8 cellular contexts compared by ENCODE assay signal in the genomic region with DNA sequence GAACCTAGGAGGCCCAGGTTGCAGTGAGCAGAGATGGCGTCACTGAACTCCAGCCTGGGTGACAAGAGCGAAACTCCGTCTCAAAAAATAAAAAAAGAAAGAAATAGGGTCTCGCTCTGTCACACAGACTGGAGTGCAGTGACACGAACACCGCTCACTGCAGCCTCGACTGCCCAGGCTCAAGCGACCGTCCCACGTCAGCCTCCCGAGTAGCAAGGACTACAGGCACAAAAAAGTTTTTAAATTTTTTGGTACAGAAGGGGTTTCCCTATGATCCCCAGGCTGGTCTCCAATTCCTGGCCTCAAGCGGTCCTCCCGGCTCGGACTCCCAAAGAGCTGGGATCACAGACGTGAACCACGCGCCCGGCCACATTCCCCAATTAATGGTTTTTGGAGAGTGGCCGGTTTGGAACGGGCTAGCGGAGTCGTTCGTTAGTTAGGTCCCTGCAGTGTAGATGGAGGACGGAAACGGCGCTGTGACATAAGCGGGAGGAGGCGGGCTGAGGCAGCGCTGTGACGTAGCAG. TPM values are rescaled to one million over a fixed set of nuclear protein-coding genes. Genes with fewer than 3 reads are reported as not detected.
DNase-seq lines count a peak whose midpoint lies in the region; ATAC-seq and TF ChIP-seq lines count a peak whose summit lies in the region.

No MANE protein-coding gene starts in this region.

- no peak for ATAC-seq in left lobe of liver

- H3K79me2 ChIP-seq in SK-N-SH (ENCODE audit: insufficient read depth) (peaks cover 43% of the 10 kb centered on the region), fibroblast of lung (ENCODE audit: control insufficient read depth, insufficient read depth, low read length) (peaks cover 43% of the 10 kb centered on the region)

- POLR2A ChIA-PET in SK-N-SH (lab: Yijun Ruan, JAX) = no interaction called here

- H4K20me1 ChIP-seq in SK-N-SH (ENCODE audit: insufficient read depth) (peaks cover 37% of the 10 kb centered on the region), fibroblast of lung (ENCODE audit: control insufficient read depth, extremely low read depth, insufficient read depth, low read length) (no peaks in the 10 kb centered on the region)

- H3K4me3 ChIP-seq in GM12864 (ENCODE audit: low read depth, low read length) (peak overlapping the region; percentile 90), SK-N-SH (ENCODE audit: low read depth in 2 of 2, low read length in 1 of 2) (peak overlapping the region; percentile 87 to 99), fibroblast of lung (replicated peaks in 1 of 4; ENCODE audit: control extremely low read depth in 1 of 4, insufficient read depth in 1 of 4, low read depth in 3 of 4, low read length in 4 of 4) (peak overlapping the region; percentile 40 to 95 (median 66)), rectal smooth muscle tissue (ENCODE audit: low read length) (peak overlapping the region; percentile 80)

- DNase-seq in GM12864 (ENCODE audit: low read depth) (no peak), SK-N-SH (no peak), fibroblast of lung (ENCODE audit: low read depth in 2 of 2) (no peak), HuH-7.5 (ENCODE audit: low spot score) (no peak), NCI-H1417 treated with DMSO at 0.1 percent for 48 hours (lab: John Stamatoyannopoulos, UW) (no peak), left lobe of liver (ENCODE audit: low spot score) (no peak), AG08395 (ENCODE audit: low spot score) (no peak)

- TF ChIP-seq RAD21 in SK-N-SH (IDR thresholded peaks at IDR 0.05; ENCODE audit: low read length) = no peak

- peak overlapping the region; percentile 87 for H2AFZ ChIP-seq in SK-N-SH (ENCODE audit: low read depth)
- H2AFZ ChIP-seq in fibroblast of lung (ENCODE audit: low read length) = peak overlapping the region; percentile 56

- H3K9me3 ChIP-seq in SK-N-SH (no peaks in the 10 kb centered on the region), fibroblast of lung (ENCODE audit: control insufficient read depth, insufficient read depth, low read depth, low read length) (no peaks in the 10 kb centered on the region)

- TF ChIP-seq CTCF in GM12864 (IDR thresholded peaks at IDR 0.05; ENCODE audit: low read depth, low read length, missing control alignments) (no peak), SK-N-SH (IDR thresholded peaks at IDR 0.05) (no peak), fibroblast of lung (conservative IDR thresholded peaks at IDR 0.05 in 1 of 2, IDR thresholded peaks at IDR 0.05 in 1 of 2; ENCODE audit: low read depth in 1 of 2, low read length in 2 of 2) (no peak)

- no peaks in the 10 kb centered on the region for H3F3A ChIP-seq in SK-N-SH (replicated peaks; ENCODE audit: insufficient read depth)

- H3K9ac ChIP-seq in SK-N-SH (peak overlapping the region; percentile 62; the same call in 1 of the 2 replicates), fibroblast of lung (ENCODE audit: insufficient read depth, low read length) (peak overlapping the region; percentile 5), rectal smooth muscle tissue (ENCODE audit: low read length) (peak overlapping the region; percentile 36)

- peaks cover 30% of the 10 kb centered on the region; the same call in 1 of the 2 replicates for H3K27me3 ChIP-seq in SK-N-SH (ENCODE audit: insufficient read depth)
- H3K27me3 ChIP-seq in fibroblast of lung (ENCODE audit: control insufficient read depth, insufficient read depth, low read length) = peaks cover 12% of the 10 kb centered on the region
- H3K27me3 ChIP-seq in rectal smooth muscle tissue (ENCODE audit: control insufficient read depth, insufficient read depth, low read length) = no peaks in the 10 kb centered on the region

- H3K9me2 ChIP-seq in SK-N-SH = no peaks in the 10 kb centered on the region

- CTCF ChIA-PET in SK-N-SH (lab: Yijun Ruan, JAX) = interaction anchor here (1.9 to 4.5 kb wide), 2 partner anchors 9 to 27 kb away, joined by 10 to 22 read pairs; partner anchors contain the start of gene IBA57

- H3K4me2 ChIP-seq in SK-N-SH = peak overlapping the region; percentile 79
- H3K4me2 ChIP-seq in fibroblast of lung (ENCODE audit: extremely low read depth, insufficient read depth, low read length) = peak overlapping the region; percentile 80

- H3K4me1 ChIP-seq in SK-N-SH (ENCODE audit: control insufficient read depth in 1 of 2, insufficient read depth in 2 of 2, low read depth in 1 of 2, low read length in 1 of 2) = peaks cover 23% of the 10 kb centered on the region in 2 experiments; a peak in 2 of 4 replicates
- peaks cover 13% of the 10 kb centered on the region for H3K4me1 ChIP-seq in fibroblast of lung (ENCODE audit: control insufficient read depth, extremely low read depth, insufficient read depth, low read length)
- peaks cover 17% of the 10 kb centered on the region for H3K4me1 ChIP-seq in rectal smooth muscle tissue (ENCODE audit: control insufficient read depth, insufficient read depth, low read length)

- no peak for TF ChIP-seq EP300 in SK-N-SH (IDR thresholded peaks at IDR 0.05; ENCODE audit: borderline replicate concordance in 1 of 2, low read depth in 1 of 2, low read length in 1 of 2)

- 10% methylated on average over 27 of the region's 30 CpGs for WGBS in SK-N-SH (ENCODE audit: low lambda C conversion rate)

- peak overlapping the region; percentile 26 to 76 for H3K27ac ChIP-seq in SK-N-SH (ENCODE audit: low read depth in 2 of 2, low read length in 1 of 2)
- H3K27ac ChIP-seq in fibroblast of lung (ENCODE audit: insufficient read depth, low read length) = peak overlapping the region; percentile 98
- peak overlapping the region; percentile 98 for H3K27ac ChIP-seq in rectal smooth muscle tissue (ENCODE audit: low read depth, low read length)

- H3K36me3 ChIP-seq in SK-N-SH (replicated peaks in 1 of 2; ENCODE audit: control insufficient read depth in 1 of 2, insufficient read depth in 2 of 2, low read length in 1 of 2) (peaks cover 0 to 4% of the 10 kb centered on the region in 2 experiments), fibroblast of lung (ENCODE audit: control insufficient read depth, insufficient read depth, low read length) (peaks cover 4% of the 10 kb centered on the region), rectal smooth muscle tissue (ENCODE audit: control insufficient read depth, insufficient read depth, low read length) (no peaks in the 10 kb centered on the region)

TF ChIP-seq in SK-N-SH, 30 proteins besides CTCF, POLR2A, EP300 and RAD21:
- no peak for TF ChIP-seq RFX5 (IDR thresholded peaks at IDR 0.05; ENCODE audit: low read length)
- TF ChIP-seq YY1 (IDR thresholded peaks at IDR 0.05; ENCODE audit: low read depth) = peak; percentile 42; the same call in 1 of the 2 replicates
- no peak for TF ChIP-seq SIN3A (IDR thresholded peaks at IDR 0.05; ENCODE audit: borderline replicate concordance, low read depth, low read length)
- TF ChIP-seq POLR2AphosphoS5 (IDR thresholded peaks at IDR 0.05; ENCODE audit: low read depth, low read length) = peak; percentile 71

RNA-seq across cellular contexts. Expression of gene GUK1, which starts 0.6 kb away (rescaled TPM):
- polyA plus RNA-seq in SK-N-SH (2012; rRNA removed) (717 and 742 TPM in 2 replicates), fibroblast of lung (217 and 286 TPM in 2 replicates)
- polyA plus RNA-seq in SK-N-SH (2012; cell fraction: cytosol; rRNA removed) = 457 and 681 TPM in 2 replicates
- polyA plus RNA-seq in SK-N-SH (2012; cell fraction: nucleus; rRNA removed) = 521 and 537 TPM in 2 replicates
- total RNA-seq in fibroblast of lung (325 and 479 TPM in 2 replicates), left lobe of liver (128 TPM)
- polyA plus RNA-seq in fibroblast of lung (2012) = 265 and 391 TPM in 2 replicates
- 101 and 146 TPM in 2 replicates for polyA minus RNA-seq in fibroblast of lung (ENCODE audit: low replicate concordance)

RNA-seq across cellular contexts. Expression of gene GJC2, which starts 10.3 kb away (rescaled TPM):
- 0.92 and 0.97 TPM in 2 replicates for polyA plus RNA-seq in SK-N-SH (2012; rRNA removed)
- polyA plus RNA-seq in SK-N-SH (2012; cell fraction: cytosol; rRNA removed) = 0.50 and 0.69 TPM in 2 replicates
- polyA plus RNA-seq in SK-N-SH (2012; cell fraction: nucleus; rRNA removed) = 2.1 and 2.9 TPM in 2 replicates
- 6.7 and 13.4 TPM in 2 replicates for total RNA-seq in fibroblast of lung
- 1.3 and 1.4 TPM in 2 replicates for polyA plus RNA-seq in fibroblast of lung
- polyA plus RNA-seq in fibroblast of lung (2012) = 5.0 and 5.3 TPM in 2 replicates
- 4.0 and 4.4 TPM in 2 replicates for polyA minus RNA-seq in fibroblast of lung (ENCODE audit: low replicate concordance)
- total RNA-seq in left lobe of liver = 0.50 TPM

RNA-seq across cellular contexts. Expression of gene IBA57, which starts 26.1 kb away (rescaled TPM):
- polyA plus RNA-seq in SK-N-SH (2012; rRNA removed) = 1.8 TPM in 2 replicates
- polyA plus RNA-seq in SK-N-SH (2012; cell fraction: cytosol; rRNA removed) = 0.86 and 1.1 TPM in 2 replicates
- 4.4 TPM in 2 replicates for polyA plus RNA-seq in SK-N-SH (2012; cell fraction: nucleus; rRNA removed)
- 3.6 and 3.8 TPM in 2 replicates for total RNA-seq in fibroblast of lung
- 1.3 and 1.4 TPM in 2 replicates for polyA plus RNA-seq in fibroblast of lung
- 2.3 and 3.6 TPM in 2 replicates for polyA plus RNA-seq in fibroblast of lung (2012)
- 1.9 and 3.3 TPM in 2 replicates for polyA minus RNA-seq in fibroblast of lung (ENCODE audit: low replicate concordance)
- 9.8 TPM for total RNA-seq in left lobe of liver

RNA-seq across cellular contexts. Expression of gene MRPL55, which starts 30.4 kb away (rescaled TPM):
- 70.3 and 75.3 TPM in 2 replicates for polyA plus RNA-seq in SK-N-SH (2012; rRNA removed)
- polyA plus RNA-seq in SK-N-SH (2012; cell fraction: cytosol; rRNA removed) = 27.2 and 49.1 TPM in 2 replicates
- 185 and 306 TPM in 2 replicates for polyA plus RNA-seq in SK-N-SH (2012; cell fraction: nucleus; rRNA removed)
- total RNA-seq in fibroblast of lung = 51.7 and 61.6 TPM in 2 replicates
- polyA plus RNA-seq in fibroblast of lung = 39.5 and 41.0 TPM in 2 replicates
- 55.0 and 70.4 TPM in 2 replicates for polyA plus RNA-seq in fibroblast of lung (2012)
- polyA minus RNA-seq in fibroblast of lung (ENCODE audit: low replicate concordance) = 7.1 and 30.6 TPM in 2 replicates
- total RNA-seq in left lobe of liver = 38.0 TPM

RNA-seq across cellular contexts. Expression of gene C1orf35, which starts 36.3 kb away (rescaled TPM):
- 28.6 and 42.9 TPM in 2 replicates for polyA plus RNA-seq in SK-N-SH (2012; rRNA removed)
- polyA plus RNA-seq in SK-N-SH (2012; cell fraction: cytosol; rRNA removed) = 17.8 and 24.9 TPM in 2 replicates
- 107 and 195 TPM in 2 replicates for polyA plus RNA-seq in SK-N-SH (2012; cell fraction: nucleus; rRNA removed)
- 7.6 and 8.0 TPM in 2 replicates for total RNA-seq in fibroblast of lung
- polyA plus RNA-seq in fibroblast of lung = 4.8 and 7.0 TPM in 2 replicates
- 8.5 and 15.4 TPM in 2 replicates for polyA plus RNA-seq in fibroblast of lung (2012)
- polyA minus RNA-seq in fibroblast of lung (ENCODE audit: low replicate concordance) = 2.6 and 6.9 TPM in 2 replicates
- 6.9 TPM for total RNA-seq in left lobe of liver

Comparison
In these comparisons a context has a peak if more than half of its experiments do, and no peak if none do; other contexts are left out.
1. H3K9ac ChIP-seq: peak in every context shown above with its lines; median percentile 62 in SK-N-SH; 36 in rectal smooth muscle tissue; 5 in fibroblast of lung.